8 cellular contexts compared by ENCODE assay signal in genomic region chr1:159828916-159829634, GRCh38. TPM values are rescaled to one million over a fixed set of nuclear protein-coding genes. Genes with fewer than 3 reads are reported as not detected.
DNase-seq lines count a peak whose midpoint lies in the region; ATAC-seq and TF ChIP-seq lines count a peak whose summit lies in the region.

No MANE protein-coding gene starts in this region.

- no peak overlapping the region for H3K4me3 ChIP-seq in mesendoderm (ENCODE audit: low read length)

- H3K9me3 Mint-ChIP-seq in activated CD4-positive, alpha-beta T cell treated with anti-CD3 and anti-CD28 coated beads, Interleukin-2, amount 10 ng/mL, durations not matched to agents 7 days and 5 days = peaks cover 16% of the 10 kb centered on the region
- H3K9me3 Mint-ChIP-seq in chondrocyte (ENCODE audit: low read depth) = no peaks in the 10 kb centered on the region
- H3K9me3 Mint-ChIP-seq in activated T-cell treated with anti-CD3 and anti-CD28 coated beads, Interleukin-2, amount 50 U/mL, for 24 hours = peaks cover 4% of the 10 kb centered on the region

- H3K9ac ChIP-seq in mesendoderm (ENCODE audit: low read length) = no peak overlapping the region

- H3K36me3 Mint-ChIP-seq in activated CD4-positive, alpha-beta T cell treated with anti-CD3 and anti-CD28 coated beads, Interleukin-2, amount 10 ng/mL, durations not matched to agents 7 days and 5 days (ENCODE audit: low read depth) = peaks cover 22% of the 10 kb centered on the region
- no peaks in the 10 kb centered on the region for H3K36me3 Mint-ChIP-seq in chondrocyte (ENCODE audit: low read depth)
- H3K36me3 Mint-ChIP-seq in activated T-cell treated with anti-CD3 and anti-CD28 coated beads, Interleukin-2, amount 50 U/mL, for 24 hours (ENCODE audit: low read depth) = peaks cover 3% of the 10 kb centered on the region

- no peak overlapping the region for H3K56ac ChIP-seq in mesendoderm (ENCODE audit: low read length)

- H3K27ac ChIP-seq in mesendoderm (ENCODE audit: low read depth, low read length) = no peak overlapping the region

- H3K4me2 ChIP-seq in mesendoderm (ENCODE audit: low read length) = no peak overlapping the region

- no peak overlapping the region for H3K18ac ChIP-seq in mesendoderm (ENCODE audit: low read length)

- H3K79me2 ChIP-seq in mesendoderm (ENCODE audit: control insufficient read depth, insufficient read depth, low read length) = no peaks in the 10 kb centered on the region

- DNase-seq in activated CD4-positive, alpha-beta T cell treated with anti-CD3 and anti-CD28 coated beads, Interleukin-2, amount 10 ng/mL, durations not matched to agents 7 days and 5 days = no peak
- no peak for DNase-seq in activated CD4-positive, alpha-beta T cell treated with anti-CD3 and anti-CD28 coated beads, Interleukin-2, amount 50 U/mL, for 48 hours
- DNase-seq in NCI-H510A treated with DMSO at 0.1 percent for 48 hours (lab: John Stamatoyannopoulos, UW) = peak; percentile 49
- no peak for DNase-seq in chondrocyte (ENCODE audit: low spot score)
- DNase-seq in mesendoderm = peak; percentile 79
- DNase-seq in activated T-cell treated with anti-CD3 and anti-CD28 coated beads, Interleukin-2, amount 50 U/mL, for 24 hours = no peak
- DNase-seq in kidney glomerular epithelial cell (lab: John Stamatoyannopoulos, UW) = no peak

- ATAC-seq in HG02870 (IDR thresholded peaks at IDR 0.05; ENCODE audit: unreplicated experiment) = peak; percentile 74

- no peak overlapping the region for H2BK15ac ChIP-seq in mesendoderm (replicated peaks; ENCODE audit: low read depth)

- no peak overlapping the region for H3K23ac ChIP-seq in mesendoderm (ENCODE audit: low read length)

- H3K27me3 Mint-ChIP-seq in activated CD4-positive, alpha-beta T cell treated with anti-CD3 and anti-CD28 coated beads, Interleukin-2, amount 10 ng/mL, durations not matched to agents 7 days and 5 days = peaks cover 16% of the 10 kb centered on the region
- no peaks in the 10 kb centered on the region for H3K27me3 Mint-ChIP-seq in chondrocyte (ENCODE audit: low read depth)
- no peaks in the 10 kb centered on the region for H3K27me3 Mint-ChIP-seq in activated T-cell treated with anti-CD3 and anti-CD28 coated beads, Interleukin-2, amount 50 U/mL, for 24 hours

- peaks cover 3% of the 10 kb centered on the region for H3K4me1 ChIP-seq in mesendoderm (ENCODE audit: control insufficient read depth, low read depth, low read length)

- no peaks in the 10 kb centered on the region for H3K79me1 ChIP-seq in mesendoderm (ENCODE audit: low read length)

- CTCF ChIA-PET in activated CD4-positive, alpha-beta T cell treated with anti-CD3 and anti-CD28 coated beads, Interleukin-2, amount 10 ng/mL, durations not matched to agents 7 days and 5 days (lab: Charles Lee) = interaction anchor here (1.9 to 2.7 kb wide), 2 partner anchors 11 to 22 kb away, joined by 5 to 8 read pairs; no protein-coding TSS in a partner anchor

- no peak overlapping the region for H2BK120ac ChIP-seq in mesendoderm (ENCODE audit: low read depth, low read length)

- H4K8ac ChIP-seq in mesendoderm (ENCODE audit: low read depth, low read length) = no peak overlapping the region

- no peak overlapping the region for H3K4me3 Mint-ChIP-seq in activated CD4-positive, alpha-beta T cell treated with anti-CD3 and anti-CD28 coated beads, Interleukin-2, amount 10 ng/mL, durations not matched to agents 7 days and 5 days
- no peak overlapping the region for H3K4me3 Mint-ChIP-seq in chondrocyte (ENCODE audit: unreplicated experiment)
- no peak overlapping the region for H3K4me3 Mint-ChIP-seq in activated T-cell treated with anti-CD3 and anti-CD28 coated beads, Interleukin-2, amount 50 U/mL, for 24 hours

- no peaks in the 10 kb centered on the region for H3K36me3 ChIP-seq in mesendoderm (ENCODE audit: control insufficient read depth, insufficient read depth, low read length)

- POLR2A ChIA-PET in activated CD4-positive, alpha-beta T cell treated with anti-CD3 and anti-CD28 coated beads, Interleukin-2, amount 10 ng/mL, durations not matched to agents 7 days and 5 days (lab: Charles Lee) = no interaction called here

- no peaks in the 10 kb centered on the region for H3K27me3 ChIP-seq in mesendoderm (ENCODE audit: insufficient read depth, low read length, poor library complexity)

- no peak overlapping the region for H4K5ac ChIP-seq in mesendoderm (ENCODE audit: low read length)

- H3K4me1 Mint-ChIP-seq in activated CD4-positive, alpha-beta T cell treated with anti-CD3 and anti-CD28 coated beads, Interleukin-2, amount 10 ng/mL, durations not matched to agents 7 days and 5 days = peaks cover 54% of the 10 kb centered on the region
- peaks cover 23% of the 10 kb centered on the region for H3K4me1 Mint-ChIP-seq in chondrocyte (ENCODE audit: low read depth)
- H3K4me1 Mint-ChIP-seq in activated T-cell treated with anti-CD3 and anti-CD28 coated beads, Interleukin-2, amount 50 U/mL, for 24 hours (ENCODE audit: low read depth) = peaks cover 54% of the 10 kb centered on the region

- peak overlapping the region; percentile 4 for H3K27ac Mint-ChIP-seq in activated CD4-positive, alpha-beta T cell treated with anti-CD3 and anti-CD28 coated beads, Interleukin-2, amount 10 ng/mL, durations not matched to agents 7 days and 5 days
- no peak overlapping the region for H3K27ac Mint-ChIP-seq in chondrocyte (ENCODE audit: unreplicated experiment)
- no peak overlapping the region for H3K27ac Mint-ChIP-seq in activated T-cell treated with anti-CD3 and anti-CD28 coated beads, Interleukin-2, amount 50 U/mL, for 24 hours

- H2BK5ac ChIP-seq in mesendoderm (ENCODE audit: low read length) = no peak overlapping the region

- peak; percentile 63 for TF ChIP-seq CTCF in chondrocyte (IDR thresholded peaks at IDR 0.05)

- no CpG with 5 or more reads among the region's 10 CpGs for WGBS in mesendoderm (ENCODE audit: extremely low coverage, insufficient coverage, low lambda C conversion rate)

- H3K4ac ChIP-seq in mesendoderm (ENCODE audit: low read depth, low read length) = no peak overlapping the region

- no peak overlapping the region for H2AK5ac ChIP-seq in mesendoderm (ENCODE audit: low read length)

RNA-seq across cellular contexts. Expression of gene SLAMF8, which starts 2.4 kb away (rescaled TPM):
- under 1 TPM; 0.47 to 0.89 TPM for total RNA-seq in activated CD4-positive, alpha-beta T cell treated with anti-CD3 and anti-CD28 coated beads, Interleukin-2, amount 10 ng/mL, durations not matched to agents 7 days and 5 days
- not detected in 3 replicates for total RNA-seq in chondrocyte
- not detected for polyA plus RNA-seq in mesendoderm (2013, experiment 1 of 2)
- not detected for polyA plus RNA-seq in mesendoderm (2013, experiment 2 of 2)

RNA-seq across cellular contexts. Expression of gene FCRL6, which starts 26.9 kb away (rescaled TPM):
- under 1 TPM in 1 of 2 experiments, not detected in 1; 0.15 TPM for total RNA-seq in activated CD4-positive, alpha-beta T cell treated with anti-CD3 and anti-CD28 coated beads, Interleukin-2, amount 10 ng/mL, durations not matched to agents 7 days and 5 days
- total RNA-seq in chondrocyte = not detected in 3 replicates
- polyA plus RNA-seq in mesendoderm (2013, experiment 1 of 2) = not detected
- not detected for polyA plus RNA-seq in mesendoderm (2013, experiment 2 of 2)

RNA-seq across cellular contexts. Expression of gene VSIG8, which starts 33.4 kb away (rescaled TPM):
- not detected for total RNA-seq in activated CD4-positive, alpha-beta T cell treated with anti-CD3 and anti-CD28 coated beads, Interleukin-2, amount 10 ng/mL, durations not matched to agents 7 days and 5 days
- not detected in 3 replicates for total RNA-seq in chondrocyte
- polyA plus RNA-seq in mesendoderm (2013, experiment 1 of 2) = not detected
- polyA plus RNA-seq in mesendoderm (2013, experiment 2 of 2) = not detected

RNA-seq across cellular contexts. Expression of gene DUSP23, which starts 48.3 kb away (rescaled TPM):
- 10 to 100 TPM; 22.9 to 23.8 TPM for total RNA-seq in activated CD4-positive, alpha-beta T cell treated with anti-CD3 and anti-CD28 coated beads, Interleukin-2, amount 10 ng/mL, durations not matched to agents 7 days and 5 days
- total RNA-seq in chondrocyte = 15.4 to 21.3 TPM (median 16.9 TPM) in 3 replicates
- 95.7 TPM for polyA plus RNA-seq in mesendoderm (2013, experiment 1 of 2)
- 94.8 TPM for polyA plus RNA-seq in mesendoderm (2013, experiment 2 of 2)

Comparison
In these comparisons a context has a peak if more than half of its experiments do, and no peak if none do; other contexts are left out.
1. DNase-seq: peak in NCI-H510A treated with DMSO at 0.1 percent for 48 hours (single experiment) and mesendoderm (single experiment); none in activated CD4-positive, alpha-beta T cell treated with anti-CD3 and anti-CD28 coated beads, Interleukin-2, amount 10 ng/mL, durations not matched to agents 7 days and 5 days (single experiment), activated CD4-positive, alpha-beta T cell treated with anti-CD3 and anti-CD28 coated beads, Interleukin-2, amount 50 U/mL, for 48 hours (0 of 2), chondrocyte (single experiment), activated T-cell treated with anti-CD3 and anti-CD28 coated beads, Interleukin-2, amount 50 U/mL, for 24 hours (single experiment) and kidney glomerular epithelial cell (single experiment).